In genomic region chr4:127120706-127121105, GRCh38 we compare ENCODE assay signal across 26 cellular contexts.
"Had no signal": no experiment of that assay in that cellular context is flagged by ENCODE, and none has a peak within 500 bp of the region (broad histone marks: within the 10 kb centered on the region; RNA-seq: fewer than 3 reads in every experiment).

No MANE protein-coding gene starts in this region.

- H3K36me3 Mint-ChIP-seq: activated naive CD8-positive, alpha-beta T cell had no signal

- H3K4me2 ChIP-seq: SK-N-SH had no signal

- H3K9ac ChIP-seq: SK-N-SH had no signal

- H3K9me3 Mint-ChIP-seq: activated CD4-positive, alpha-beta memory T cell treated with anti-CD3 and anti-CD28 coated beads, Interleukin-2, amount 10 ng/mL, durations not matched to agents 7 days and 5 days; activated T-helper 17 cell treated with anti-CD3 and anti-CD28 coated beads, Interleukin-2, amount 50 U/mL, for 72 hours had no signal

- H3K4me3 ChIP-seq: SJCRH30 had no signal

- H3K27me3 ChIP-seq: brain microvascular endothelial cell, SJCRH30 had no signal

- H3K27ac ChIP-seq: brain microvascular endothelial cell, SJCRH30, VCaP had no signal

- H3K36me3 ChIP-seq: brain microvascular endothelial cell, SJCRH30 had no signal

- H3K27me3 Mint-ChIP-seq: activated CD4-positive, alpha-beta memory T cell treated with anti-CD3 and anti-CD28 coated beads, Interleukin-2, amount 10 ng/mL, durations not matched to agents 7 days and 5 days; activated CD4-positive, alpha-beta T cell treated with anti-CD3 and anti-CD28 coated beads for 36 hours; activated naive CD8-positive, alpha-beta T cell; activated T-helper 17 cell treated with anti-CD3 and anti-CD28 coated beads, Interleukin-2, amount 50 U/mL, for 72 hours had no signal

- ATAC-seq: activated CD4-positive, alpha-beta T cell treated with anti-CD3 and anti-CD28 coated beads for 36 hours; activated T-helper 17 cell treated with anti-CD3 and anti-CD28 coated beads, Interleukin-2, amount 50 U/mL, for 72 hours; Panc1; Right ventricle myocardium inferior had no signal

- H3K27ac Mint-ChIP-seq: activated CD4-positive, alpha-beta memory T cell treated with anti-CD3 and anti-CD28 coated beads, Interleukin-2, amount 10 ng/mL, durations not matched to agents 7 days and 5 days; activated CD4-positive, alpha-beta T cell treated with anti-CD3 and anti-CD28 coated beads for 36 hours; activated naive CD4-positive, alpha-beta T cell treated with anti-CD3 and anti-CD28 coated beads for 36 hours; activated naive CD8-positive, alpha-beta T cell; activated T-helper 17 cell treated with anti-CD3 and anti-CD28 coated beads, Interleukin-2, amount 50 U/mL, for 72 hours had no signal

- H3K9me3 ChIP-seq: SJCRH30, SK-N-SH had no signal

- DNase-seq: activated CD4-positive, alpha-beta memory T cell treated with anti-CD3 and anti-CD28 coated beads, Interleukin-2, amount 10 ng/mL, durations not matched to agents 7 days and 5 days; activated CD4-positive, alpha-beta T cell treated with anti-CD3 and anti-CD28 coated beads for 36 hours; activated CD4-positive, alpha-beta T cell treated with anti-CD3 and anti-CD28 coated beads, Interleukin-2, amount 50 U/mL, for 1 hour; activated gamma-delta T cell; activated naive CD4-positive, alpha-beta T cell treated with anti-CD3 and anti-CD28 coated beads for 36 hours; activated T-cell treated with anti-CD3 and anti-CD28 coated beads for 4 hours; activated T-cell treated with anti-CD3 and anti-CD28 coated beads, Interleukin-2, amount 50 U/mL, for 48 hours; amygdala; brain microvascular endothelial cell; cerebellar nuclear complex; NCI-H1048; NCI-H146; NCI-H187 treated with DMSO at 0.1 percent for 48 hours; NCI-H2081 treated with DMSO at 0.1 percent for 48 hours; NCI-H345; NCI-H510A treated with DMSO at 0.1 percent for 48 hours; NCI-H748 treated with DMSO at 0.1 percent for 48 hours; RPMI8226; SJCRH30; SK-N-SH; T-helper 1 cell had no signal

- H3K4me1 Mint-ChIP-seq: activated CD4-positive, alpha-beta memory T cell treated with anti-CD3 and anti-CD28 coated beads, Interleukin-2, amount 10 ng/mL, durations not matched to agents 7 days and 5 days; activated CD4-positive, alpha-beta T cell treated with anti-CD3 and anti-CD28 coated beads for 36 hours; activated T-helper 17 cell treated with anti-CD3 and anti-CD28 coated beads, Interleukin-2, amount 50 U/mL, for 72 hours had no signal

- H3K4me1 ChIP-seq: SJCRH30 had no signal

- H3K4me3 Mint-ChIP-seq: activated CD4-positive, alpha-beta memory T cell treated with anti-CD3 and anti-CD28 coated beads, Interleukin-2, amount 10 ng/mL, durations not matched to agents 7 days and 5 days; activated CD4-positive, alpha-beta T cell treated with anti-CD3 and anti-CD28 coated beads for 36 hours; activated naive CD4-positive, alpha-beta T cell treated with anti-CD3 and anti-CD28 coated beads for 36 hours; activated naive CD8-positive, alpha-beta T cell; activated T-helper 17 cell treated with anti-CD3 and anti-CD28 coated beads, Interleukin-2, amount 50 U/mL, for 72 hours had no signal
